In the genomic region with DNA sequence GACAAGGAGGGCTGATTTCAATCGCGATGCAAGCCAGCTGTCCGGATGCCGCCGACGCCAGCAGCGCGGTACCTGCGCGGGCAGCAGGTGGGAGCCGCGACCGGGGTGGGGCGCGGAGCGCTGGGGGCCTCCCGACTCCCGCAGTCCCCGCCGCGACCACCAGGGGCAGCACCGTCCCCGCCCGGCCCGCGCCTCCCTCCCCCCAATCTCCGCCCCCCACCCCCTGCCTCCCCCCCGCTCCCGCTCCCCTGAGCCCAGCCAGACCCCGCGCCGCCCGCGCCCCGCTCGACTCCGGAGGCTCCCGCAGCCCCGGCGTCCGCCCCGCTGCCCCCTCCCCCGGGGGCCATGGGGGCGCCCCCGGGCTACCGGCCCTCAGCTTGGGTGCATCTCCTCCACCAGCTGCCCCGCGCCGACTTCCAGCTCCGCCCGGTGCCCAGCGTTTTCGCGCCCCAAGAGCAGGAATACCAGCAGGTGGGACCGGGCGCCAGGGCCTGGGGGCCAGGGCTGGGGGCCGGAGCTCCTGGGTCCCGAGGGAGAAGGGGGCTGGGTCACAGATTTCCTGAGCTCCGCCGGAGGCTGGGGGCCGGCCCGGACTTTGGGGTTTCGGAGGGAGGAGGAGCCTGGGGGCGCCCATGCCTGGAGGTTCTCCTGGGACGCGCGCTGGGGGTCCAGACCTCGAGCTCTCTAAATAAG, we compare ENCODE assay signal across 9 cellular contexts. TPM values are rescaled to one million over a fixed set of nuclear protein-coding genes. Genes with fewer than 3 reads are reported as not detected.
DNase-seq lines count a peak whose midpoint lies in the region; ATAC-seq and TF ChIP-seq lines count a peak whose summit lies in the region.
"Had no signal": no experiment of that assay in that cellular context is flagged by ENCODE, and none has a peak within 500 bp of the region (broad histone marks: within the 10 kb centered on the region; RNA-seq: fewer than 3 reads in every experiment).

A gene (plus strand): TSS at position 257 of the 693 bp plus-strand sequence. CDS start 89 bp downstream, at position 346.

- H3K4me1 Mint-ChIP-seq in natural killer cell: peaks cover 16 to 32% of the 10 kb centered on the region in 2 donors
- H3K4me1 Mint-ChIP-seq in natural killer cell treated with Interleukin-12 subunit alpha and Interleukin-12 subunit beta and Interleukin-15 and Interleukin-18, amount 100 ng/mL, for 72 hours (ENCODE audit: low read depth in 2 of 2): peaks cover 20 to 24% of the 10 kb centered on the region in 2 donors
- H3K4me1 Mint-ChIP-seq in naive thymus-derived CD8-positive, alpha-beta T cell: peaks cover 17 to 24% (median 20%) of the 10 kb centered on the region in 4 donors

- H3K36me3 ChIP-seq in brain microvascular endothelial cell (replicated peaks): no peaks in the 10 kb centered on the region

- H3K4me3 Mint-ChIP-seq in natural killer cell: no peak within 1 kb of the TSS
- no peak within 1 kb of the TSS for H3K4me3 Mint-ChIP-seq in natural killer cell treated with Interleukin-12 subunit alpha and Interleukin-12 subunit beta and Interleukin-15 and Interleukin-18, amount 100 ng/mL, for 72 hours
- H3K4me3 Mint-ChIP-seq in naive thymus-derived CD8-positive, alpha-beta T cell: peak within 1 kb of the TSS in 6 of 10 donors; percentile 5 to 48 (median 24)

- POLR2A ChIA-PET in naive thymus-derived CD8-positive, alpha-beta T cell (lab: Charles Lee): interaction anchor here (1.2 kb wide), 1 partner anchor 33 kb away, joined by 4 read pairs; a partner anchor contains a TSS

- in situ Hi-C loops in brain microvascular endothelial cell (cut with HindIII; ENCODE audit: low pct_ligation_motif_present, low sequenced_read_pairs): no loop called here

- intact Hi-C loops in natural killer cell (cut with micrococcal nuclease): no loop called here

- peaks cover 17 to 35% of the 10 kb centered on the region in 2 donors for H3K27me3 Mint-ChIP-seq in natural killer cell (ENCODE audit: low read depth in 2 of 2)
- H3K27me3 Mint-ChIP-seq in natural killer cell treated with Interleukin-12 subunit alpha and Interleukin-12 subunit beta and Interleukin-15 and Interleukin-18, amount 100 ng/mL, for 72 hours: peaks cover 22 to 50% of the 10 kb centered on the region in 2 donors
- peaks cover 18 to 54% (median 44%) of the 10 kb centered on the region in 5 donors for H3K27me3 Mint-ChIP-seq in naive thymus-derived CD8-positive, alpha-beta T cell

- TF ChIP-seq CTCF in natural killer cell (IDR thresholded peaks at IDR 0.05) (peak; percentile 54), brain microvascular endothelial cell (IDR thresholded peaks at IDR 0.05; ENCODE audit: low read depth, low read length, missing control alignments) (peak; percentile 21)

- H3K27me3 ChIP-seq in brain microvascular endothelial cell (replicated peaks): peaks cover 25% of the 10 kb centered on the region

- no peaks in the 10 kb centered on the region for H3K36me3 Mint-ChIP-seq in natural killer cell
- H3K36me3 Mint-ChIP-seq in natural killer cell treated with Interleukin-12 subunit alpha and Interleukin-12 subunit beta and Interleukin-15 and Interleukin-18, amount 100 ng/mL, for 72 hours: peaks cover 16% of the 10 kb centered on the region
- peaks cover 0 to 10% (median 0%) of the 10 kb centered on the region in 3 donors for H3K36me3 Mint-ChIP-seq in naive thymus-derived CD8-positive, alpha-beta T cell

- ATAC-seq in natural killer cell: peak; percentile 61 to 70 (median 68)
- ATAC-seq in natural killer cell treated with Interleukin-12 subunit alpha and Interleukin-12 subunit beta and Interleukin-15 and Interleukin-18, amount 100 ng/mL, for 72 hours: no peak
- ATAC-seq in naive thymus-derived CD8-positive, alpha-beta T cell: peak; percentile 73 to 79
- ATAC-seq in HG03139 (IDR thresholded peaks at IDR 0.05; ENCODE audit: unreplicated experiment): no peak
- ATAC-seq in HG03280 (IDR thresholded peaks at IDR 0.05; ENCODE audit: unreplicated experiment): no peak

- no peak within 1 kb of the TSS for H3K4me3 ChIP-seq in brain microvascular endothelial cell (ENCODE audit: low read depth, low read length)

- H3K27ac ChIP-seq in brain microvascular endothelial cell: no peak within 1 kb of the TSS

- H3K9me3 Mint-ChIP-seq in natural killer cell: peaks cover 4% of the 10 kb centered on the region in 2 donors
- H3K9me3 Mint-ChIP-seq in natural killer cell treated with Interleukin-12 subunit alpha and Interleukin-12 subunit beta and Interleukin-15 and Interleukin-18, amount 100 ng/mL, for 72 hours: peaks cover 9% of the 10 kb centered on the region
- peaks cover 0 to 12% (median 0%) of the 10 kb centered on the region in 9 donors for H3K9me3 Mint-ChIP-seq in naive thymus-derived CD8-positive, alpha-beta T cell

- peak within 1 kb of the TSS in 1 of 2 donors; percentile 56 for H3K27ac Mint-ChIP-seq in natural killer cell
- peak within 1 kb of the TSS in 1 of 2 donors; percentile 6 for H3K27ac Mint-ChIP-seq in natural killer cell treated with Interleukin-12 subunit alpha and Interleukin-12 subunit beta and Interleukin-15 and Interleukin-18, amount 100 ng/mL, for 72 hours
- H3K27ac Mint-ChIP-seq in naive thymus-derived CD8-positive, alpha-beta T cell: peak within 1 kb of the TSS in 1 of 10 donors; percentile 53

- DNase-seq in natural killer cell: peak; percentile 41
- no peak for DNase-seq in natural killer cell treated with Interleukin-12 subunit alpha and Interleukin-12 subunit beta and Interleukin-15 and Interleukin-18, amount 100 ng/mL, for 72 hours (ENCODE audit: low spot score)
- no peak for DNase-seq in brain microvascular endothelial cell
- peak in 9 of 10 donors; percentile 22 to 66 (median 44) for DNase-seq in naive thymus-derived CD8-positive, alpha-beta T cell
- no peak for DNase-seq in HCEC 1CT
- no peak for DNase-seq in NCI-H1105 (lab: John Stamatoyannopoulos, UW)
- DNase-seq: CD4-positive, CD25-positive, alpha-beta regulatory T cell had no signal

RNA-seq across cellular contexts. Expression of the gene that starts here (rescaled TPM):
- under 1 TPM; 0.59 to 0.84 (median 0.65) TPM for total RNA-seq in natural killer cell
- under 1 TPM; 0.31 to 0.73 TPM for total RNA-seq in natural killer cell treated with Interleukin-12 subunit alpha and Interleukin-12 subunit beta and Interleukin-15 and Interleukin-18, amount 100 ng/mL, for 72 hours
- not detected for total RNA-seq in naive thymus-derived CD8-positive, alpha-beta T cell
- under 1 TPM in 2 of 3 donors, not detected in 1; 0.04 to 0.65 TPM for polyA plus RNA-seq in naive thymus-derived CD8-positive, alpha-beta T cell
- total RNA-seq: CD4-positive, CD25-positive, alpha-beta regulatory T cell had no signal

Comparison
In these comparisons a context has a peak if more than half of its experiments do, and no peak if none do; other contexts are left out.
1. Peak in DNase-seq and ATAC-seq in natural killer cell; RNA of the gene not detected or under 1 TPM.
2. Peak in DNase-seq and ATAC-seq in naive thymus-derived CD8-positive, alpha-beta T cell; RNA of the gene not detected or under 1 TPM.
3. H3K4me3 Mint-ChIP-seq: peak in naive thymus-derived CD8-positive, alpha-beta T cell (6 of 10); none in natural killer cell (single experiment) and natural killer cell treated with Interleukin-12 subunit alpha and Interleukin-12 subunit beta and Interleukin-15 and Interleukin-18, amount 100 ng/mL, for 72 hours (single experiment).